18 cellular contexts compared by ENCODE assay signal in genomic region chr1:161207173-161207572, GRCh38. TPM values are rescaled to one million over a fixed set of nuclear protein-coding genes. Genes with fewer than 3 reads are reported as not detected.
DNase-seq lines count a peak whose midpoint lies in the region; ATAC-seq and TF ChIP-seq lines count a peak whose summit lies in the region.
"Had no signal": no experiment of that assay in that cellular context is flagged by ENCODE, and none has a peak within 500 bp of the region (broad histone marks: within the 10 kb centered on the region; RNA-seq: fewer than 3 reads in every experiment).

No MANE protein-coding gene starts in this region.

- no peak overlapping the region for H2BK12ac ChIP-seq in mesenchymal stem cell (ENCODE audit: low read length in 2 of 2)

- H3K27ac ChIP-seq in ascending aorta = peak overlapping the region; percentile 55 to 68
- H3K27ac ChIP-seq in mesenchymal stem cell (ENCODE audit: low read length, poor library complexity, severe bottlenecking) = no peak overlapping the region
- no peak overlapping the region for H3K27ac ChIP-seq in thoracic aorta
- H3K27ac ChIP-seq: neutrophil had no signal

- no peak overlapping the region for H3K4me3 ChIP-seq in ascending aorta
- no peak overlapping the region for H3K4me3 ChIP-seq in fibroblast of mammary gland (ENCODE audit: control insufficient read depth, low read depth, low read length)
- no peak overlapping the region for H3K4me3 ChIP-seq in mesenchymal stem cell (ENCODE audit: insufficient read depth in 1 of 2, low read depth in 1 of 2, low read length in 2 of 2)
- no peak overlapping the region for H3K4me3 ChIP-seq in thoracic aorta

- H3K4me1 ChIP-seq in ascending aorta (peaks cover 5 to 10% of the 10 kb centered on the region in 2 donors), mesenchymal stem cell (ENCODE audit: control insufficient read depth, insufficient read depth, low read depth, low read length) (peaks cover 7% of the 10 kb centered on the region), thoracic aorta (ENCODE audit: control insufficient read depth in 1 of 2, low read depth in 2 of 2) (peaks cover 11 to 18% of the 10 kb centered on the region in 2 donors)

- no peak overlapping the region for H2AK5ac ChIP-seq in mesenchymal stem cell (ENCODE audit: low read length, severe bottlenecking)

- H2BK120ac ChIP-seq in mesenchymal stem cell (ENCODE audit: low read depth, low read length) = no peak overlapping the region

- TF ChIP-seq CTCF in ascending aorta (IDR thresholded peaks at IDR 0.05) (no peak), fibroblast of mammary gland (conservative IDR thresholded peaks at IDR 0.05; ENCODE audit: control insufficient read depth, insufficient read depth, low read depth, low read length) (no peak), thoracic aorta (IDR thresholded peaks at IDR 0.05) (no peak)

- no peak overlapping the region for H4K91ac ChIP-seq in mesenchymal stem cell (ENCODE audit: low read length)

- no peak overlapping the region for H3K18ac ChIP-seq in mesenchymal stem cell (ENCODE audit: low read depth in 1 of 2, low read length in 2 of 2)

- peak overlapping the region; percentile 42 for H3K9ac ChIP-seq in mesenchymal stem cell (ENCODE audit: low read length)

- H3K9me3 ChIP-seq in ascending aorta (no peaks in the 10 kb centered on the region), mesenchymal stem cell (ENCODE audit: control insufficient read depth, low read length) (no peaks in the 10 kb centered on the region), thoracic aorta (no peaks in the 10 kb centered on the region)
- H3K9me3 ChIP-seq: neutrophil had no signal

- WGBS in mesenchymal stem cell = 71% methylated on average over 8 of the region's 8 CpGs

- H4K8ac ChIP-seq in mesenchymal stem cell (ENCODE audit: low read length) = no peak overlapping the region

- no peak overlapping the region for H3K14ac ChIP-seq in mesenchymal stem cell (ENCODE audit: low read length in 2 of 2)

- H3K27me3 ChIP-seq in ascending aorta (no peaks in the 10 kb centered on the region), mesenchymal stem cell (ENCODE audit: control insufficient read depth in 1 of 2, insufficient read depth in 1 of 2, low read length in 2 of 2) (no peaks in the 10 kb centered on the region), thoracic aorta (replicated peaks; ENCODE audit: insufficient read depth) (no peaks in the 10 kb centered on the region)
- H3K27me3 ChIP-seq: neutrophil had no signal

- H3K4me2 ChIP-seq in mesenchymal stem cell (ENCODE audit: low read length, poor library complexity, severe bottlenecking) = no peak overlapping the region

- no peak overlapping the region for H2BK5ac ChIP-seq in mesenchymal stem cell (ENCODE audit: low read depth, low read length, poor library complexity, severe bottlenecking)

- no peak overlapping the region for H3K23ac ChIP-seq in mesenchymal stem cell (ENCODE audit: low read length in 2 of 2)

- intact Hi-C loops in ascending aorta (cut with DNase I) = loop anchor here (10.0 kb wide), 2 partner anchors 162 to 538 kb away; partner anchors contain the start of genes DUSP12 and USF1

- H3K4ac ChIP-seq in mesenchymal stem cell (ENCODE audit: low read depth in 1 of 2, low read length in 2 of 2) = no peak overlapping the region

- H2BK15ac ChIP-seq in mesenchymal stem cell (ENCODE audit: low read depth, poor library complexity, severe bottlenecking) = no peak overlapping the region

- ATAC-seq in thoracic aorta (ENCODE audit: insufficient number of reproducible peaks, low FRiP score, low read depth) (peak; percentile 66), GM21576 (IDR thresholded peaks at IDR 0.05; ENCODE audit: unreplicated experiment) (no peak)
- ATAC-seq: activated T-cell treated with anti-CD3 and anti-CD28 coated beads, Interleukin-2, amount 50 U/mL, for 72 hours had no signal

- H2AFZ ChIP-seq in mesenchymal stem cell (ENCODE audit: low read depth, low read length) = no peak overlapping the region

- peaks cover 27% of the 10 kb centered on the region for H3K79me1 ChIP-seq in mesenchymal stem cell (replicated peaks; ENCODE audit: low read length, poor library complexity, severe bottlenecking)

- DNase-seq in ascending aorta (ENCODE audit: low spot score in 2 of 2) = peak in 1 of 2 donors; percentile 77
- peak; percentile 89 for DNase-seq in fibroblast of mammary gland (ENCODE audit: low read depth)
- DNase-seq in mesenchymal stem cell = peak; percentile 93
- no peak for DNase-seq in thoracic aorta (ENCODE audit: low spot score)
- no peak for DNase-seq in NK-92 (lab: John Stamatoyannopoulos, UW; ENCODE audit: unreplicated experiment)
- no peak for DNase-seq in H4 (ENCODE audit: low spot score)
- DNase-seq: activated CD4-positive, alpha-beta T cell treated with anti-CD3 and anti-CD28 coated beads for 1 hour; activated T-cell treated with anti-CD3 and anti-CD28 coated beads, Interleukin-2, amount 50 U/mL, for 72 hours; CD4-positive, alpha-beta memory T cell; GDM1; immature natural killer cell; MV-4-11; NCI-H345; stimulated activated CD4-positive, alpha-beta T cell treated with anti-CD3 and anti-CD28 coated beads, Interleukin-2, amount 100 ng/mL, for 24 hours had no signal

- H3K36me3 ChIP-seq in ascending aorta (peaks cover 48 to 66% of the 10 kb centered on the region in 2 donors), mesenchymal stem cell (ENCODE audit: control insufficient read depth in 1 of 2, insufficient read depth in 2 of 2, low read depth in 1 of 2, low read length in 2 of 2) (peaks cover 39 to 67% of the 10 kb centered on the region in 2 experiments), thoracic aorta (peaks cover 36% of the 10 kb centered on the region)

RNA-seq across cellular contexts. Expression of gene NDUFS2, which starts 5.0 kb away (rescaled TPM):
- total RNA-seq in ascending aorta (107 TPM), thoracic aorta (10 to 100 TPM; 61.5 to 63.5 TPM)
- 47.0 TPM for polyA plus RNA-seq in mesenchymal stem cell (2013, experiment 1 of 2)
- polyA plus RNA-seq in mesenchymal stem cell (2013, experiment 2 of 2) = 43.3 TPM
- total RNA-seq in H4 (2014; rRNA removed; shearing (Covaris generic)) = 101 and 120 TPM in 2 replicates

RNA-seq across cellular contexts. Expression of gene FCER1G, which starts 7.9 kb away (rescaled TPM):
- total RNA-seq in ascending aorta (69.9 TPM), thoracic aorta (100 to 1,000 TPM in 1 of 2 donors, 10 to 100 TPM in 1; 82.9 to 101 TPM)
- polyA plus RNA-seq in mesenchymal stem cell (2013, experiment 1 of 2) = 0.51 TPM
- 0.56 TPM for polyA plus RNA-seq in mesenchymal stem cell (2013, experiment 2 of 2)
- total RNA-seq in H4 (2014; rRNA removed; shearing (Covaris generic)) = 2.0 and 6.1 TPM in 2 replicates
- total RNA-seq: epithelial cell of proximal tubule had no signal

RNA-seq across cellular contexts. Expression of gene ADAMTS4, which starts 8.3 kb away (rescaled TPM):
- total RNA-seq in ascending aorta (109 TPM), thoracic aorta (100 to 1,000 TPM in 1 of 2 donors, 10 to 100 TPM in 1; 15.0 to 171 TPM)
- 0.03 TPM for polyA plus RNA-seq in mesenchymal stem cell (2013, experiment 1 of 2)
- 0.12 TPM for polyA plus RNA-seq in mesenchymal stem cell (2013, experiment 2 of 2)
- not detected in 2 replicates for total RNA-seq in H4 (2014; rRNA removed; shearing (Covaris generic))

RNA-seq across cellular contexts. Expression of gene APOA2, which starts 16.3 kb away (rescaled TPM):
- total RNA-seq in ascending aorta (161 TPM), thoracic aorta (not detected)
- not detected for polyA plus RNA-seq in mesenchymal stem cell (2013, experiment 1 of 2)
- polyA plus RNA-seq in mesenchymal stem cell (2013, experiment 2 of 2) = not detected
- total RNA-seq in H4 (2014; rRNA removed; shearing (Covaris generic)) = not detected in 2 replicates
- total RNA-seq: activated T-cell treated with anti-CD3 and anti-CD28 coated beads, Interleukin-2, amount 50 U/mL, for 72 hours; CD4-positive, alpha-beta memory T cell; epithelial cell of proximal tubule; OCI-LY7 had no signal
- polyA plus RNA-seq: CD4-positive, alpha-beta memory T cell; immature natural killer cell had no signal

RNA-seq across cellular contexts. Expression of gene TOMM40L, which starts 18.7 kb away (rescaled TPM):
- total RNA-seq in ascending aorta (26.6 TPM), thoracic aorta (10 to 100 TPM; 12.8 to 13.4 TPM)
- 9.0 TPM for polyA plus RNA-seq in mesenchymal stem cell (2013, experiment 1 of 2)
- 8.6 TPM for polyA plus RNA-seq in mesenchymal stem cell (2013, experiment 2 of 2)
- 7.1 and 8.5 TPM in 2 replicates for total RNA-seq in H4 (2014; rRNA removed; shearing (Covaris generic))

Comparison
In these comparisons a context has a peak if more than half of its experiments do, and no peak if none do; other contexts are left out.
1. DNase-seq: peak in fibroblast of mammary gland (single experiment) and mesenchymal stem cell (single experiment); none in thoracic aorta (single experiment), NK-92 (single experiment) and H4 (single experiment).
2. H3K27ac ChIP-seq: peak in ascending aorta (2 of 2); none in mesenchymal stem cell (single experiment) and thoracic aorta (0 of 2).
3. RNA of gene FCER1G, which starts 7.9 kb away (total RNA-seq): 82.9 to 101 TPM in thoracic aorta and 69.9 TPM in ascending aorta (single experiment); 2.0 to 6.1 TPM in H4; every median in the first group is over 10 times any median in the second.
4. RNA of gene ADAMTS4, which starts 8.3 kb away (total RNA-seq): 15.0 to 171 TPM in thoracic aorta and 109 TPM in ascending aorta (single experiment); not detected in H4; every median in the first group is over 10 times any median in the second.